In the genomic region with DNA sequence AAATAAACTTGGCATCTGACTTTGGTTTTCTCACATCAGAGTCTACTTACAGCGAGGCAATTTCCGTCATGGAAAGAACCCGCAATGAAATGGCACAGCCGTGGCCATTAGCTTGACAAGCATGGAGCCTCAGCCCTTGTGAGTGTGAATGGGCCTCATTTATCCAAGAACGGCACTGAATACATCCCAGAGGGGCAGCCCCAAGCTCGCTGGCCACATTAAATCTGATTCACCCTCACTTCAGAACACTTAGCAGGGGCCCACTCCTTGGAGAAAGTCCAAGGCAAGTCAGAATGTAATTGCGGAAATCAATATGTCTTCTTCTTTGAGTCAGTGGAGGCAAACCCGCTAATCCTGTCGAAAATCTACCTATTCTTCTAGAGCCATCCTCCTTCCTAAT, we compare ENCODE assay signal across 21 cellular contexts.
"Had no signal": no experiment of that assay in that cellular context is flagged by ENCODE, and none has a peak within 500 bp of the region (broad histone marks: within the 10 kb centered on the region; RNA-seq: fewer than 3 reads in every experiment).

No MANE protein-coding gene starts in this region.

- H3K27ac Mint-ChIP-seq: dendritic cell treated with granulocyte-macrophage colony-stimulating factor and Interleukin-4, amounts not matched to agents 40 ng/mL and 50 ng/mL, for 4 days; effector memory CD8-positive, alpha-beta T cell; nephron progenitor cell had no signal

- H3K9me3 Mint-ChIP-seq: dendritic cell treated with granulocyte-macrophage colony-stimulating factor and Interleukin-4, amounts not matched to agents 40 ng/mL and 50 ng/mL, for 4 days had no signal

- H3K36me3 Mint-ChIP-seq: naive B cell had no signal

- FAIRE-seq: islet of Langerhans had no signal

- H2AFZ ChIP-seq: parathyroid adenoma had no signal

- H3K27me3 ChIP-seq: esophagus squamous epithelium, sigmoid colon, suprapubic skin, tibial nerve, upper lobe of right lung, vagina had no signal

- H3K27ac ChIP-seq: esophagus squamous epithelium, parathyroid adenoma, psoas muscle, sigmoid colon, skin epidermis, suprapubic skin, tibial nerve, upper lobe of right lung, vagina had no signal

- H3K36me3 ChIP-seq: esophagus squamous epithelium, sigmoid colon, suprapubic skin, tibial nerve, upper lobe of right lung, vagina had no signal

- H3K4me3 Mint-ChIP-seq: dendritic cell treated with granulocyte-macrophage colony-stimulating factor and Interleukin-4, amounts not matched to agents 40 ng/mL and 50 ng/mL, for 4 days; effector memory CD8-positive, alpha-beta T cell; naive B cell; nephron progenitor cell had no signal

- H3K9ac ChIP-seq: parathyroid adenoma had no signal

- H3K79me2 ChIP-seq: parathyroid adenoma had no signal

- DNase-seq: effector memory CD8-positive, alpha-beta T cell; esophagus squamous epithelium; foreskin fibroblast; hypothalamus; kidney glomerular epithelial cell; mesendoderm; naive B cell; nephron progenitor cell; psoas muscle; sigmoid colon; stimulated activated CD4-positive, alpha-beta T cell treated with anti-CD3 and anti-CD28 coated beads, Interleukin-2, amount 100 ng/mL, for 24 hours; stimulated activated CD4-positive, alpha-beta T cell treated with anti-CD3 and anti-CD28 coated beads, Interleukin-4, amount 100 ng/mL, for 4 hours; stimulated activated naive CD4-positive, alpha-beta T cell treated with Interleukin-2 at 50 U/mL for 16 hours; upper lobe of right lung had no signal

- H3K4me1 ChIP-seq: parathyroid adenoma had no signal

- H3K9me3 ChIP-seq: esophagus squamous epithelium, psoas muscle, suprapubic skin, tibial nerve, upper lobe of right lung, vagina had no signal

- H3K4me3 ChIP-seq: esophagus squamous epithelium, psoas muscle, sigmoid colon, skin epidermis, suprapubic skin, tibial nerve, upper lobe of right lung, vagina had no signal

- H3K27me3 Mint-ChIP-seq: effector memory CD8-positive, alpha-beta T cell had no signal

- ATAC-seq: effector memory CD8-positive, alpha-beta T cell; psoas muscle; upper lobe of right lung had no signal
